ENCODE assay signal across 2 cellular contexts in genomic region chr6:36969988-36970891, GRCh38.
TF ChIP-seq lines count a peak whose summit lies in the region.

No MANE protein-coding gene starts in this region.

TF ChIP-seq in HCT116, 20 proteins besides CTCF, POLR2A, EP300 and RAD21:
- TF ChIP-seq ZFX (IDR thresholded peaks at IDR 0.05) = no peak
- no peak for TF ChIP-seq EZH2phosphoT487 (IDR thresholded peaks at IDR 0.05; ENCODE audit: borderline replicate concordance)
- no peak for TF ChIP-seq ZBTB33 (IDR thresholded peaks at IDR 0.05; ENCODE audit: extremely low read depth, insufficient replicate concordance, low read length)
- no peak for TF ChIP-seq CBX3 (IDR thresholded peaks at IDR 0.05; ENCODE audit: low read depth)
TF ChIP-seq in HCT116: peak in this region for 0.

TF ChIP-seq in H1, 55 proteins besides CTCF, POLR2A, EP300 and RAD21:
- TF ChIP-seq CTBP2 (IDR thresholded peaks at IDR 0.05; ENCODE audit: borderline replicate concordance, insufficient read depth, insufficient read length, low read length) (no peak), SUZ12 (IDR thresholded peaks at IDR 0.05; ENCODE audit: low read length) (no peak), CHD1 (IDR thresholded peaks at IDR 0.05; ENCODE audit: low read depth, low read length) (no peak), TEAD4 (IDR thresholded peaks at IDR 0.05; ENCODE audit: low read depth, low read length) (no peak), HDAC2 (IDR thresholded peaks at IDR 0.05; ENCODE audit: borderline replicate concordance in 1 of 2, low read depth in 2 of 2, low read length in 2 of 2) (no peak), CBX8 (IDR thresholded peaks at IDR 0.05; ENCODE audit: borderline replicate concordance, low read depth, low read length) (no peak), TAF1 (IDR thresholded peaks at IDR 0.05; ENCODE audit: low read depth, low read length) (no peak), SRF (IDR thresholded peaks at IDR 0.05; ENCODE audit: low read depth, low read length) (no peak), GABPA (IDR thresholded peaks at IDR 0.05; ENCODE audit: borderline replicate concordance, insufficient read depth, low read length) (no peak), ZNF274 (IDR thresholded peaks at IDR 0.05; ENCODE audit: borderline replicate concordance, extremely low read depth, low read length) (no peak), BCL11A (IDR thresholded peaks at IDR 0.05; ENCODE audit: low read depth in 2 of 2, low read length in 2 of 2) (no peak)
TF ChIP-seq in H1: peak in this region for 0.
